ENCODE assay signal across 8 cellular contexts in the genomic region with DNA sequence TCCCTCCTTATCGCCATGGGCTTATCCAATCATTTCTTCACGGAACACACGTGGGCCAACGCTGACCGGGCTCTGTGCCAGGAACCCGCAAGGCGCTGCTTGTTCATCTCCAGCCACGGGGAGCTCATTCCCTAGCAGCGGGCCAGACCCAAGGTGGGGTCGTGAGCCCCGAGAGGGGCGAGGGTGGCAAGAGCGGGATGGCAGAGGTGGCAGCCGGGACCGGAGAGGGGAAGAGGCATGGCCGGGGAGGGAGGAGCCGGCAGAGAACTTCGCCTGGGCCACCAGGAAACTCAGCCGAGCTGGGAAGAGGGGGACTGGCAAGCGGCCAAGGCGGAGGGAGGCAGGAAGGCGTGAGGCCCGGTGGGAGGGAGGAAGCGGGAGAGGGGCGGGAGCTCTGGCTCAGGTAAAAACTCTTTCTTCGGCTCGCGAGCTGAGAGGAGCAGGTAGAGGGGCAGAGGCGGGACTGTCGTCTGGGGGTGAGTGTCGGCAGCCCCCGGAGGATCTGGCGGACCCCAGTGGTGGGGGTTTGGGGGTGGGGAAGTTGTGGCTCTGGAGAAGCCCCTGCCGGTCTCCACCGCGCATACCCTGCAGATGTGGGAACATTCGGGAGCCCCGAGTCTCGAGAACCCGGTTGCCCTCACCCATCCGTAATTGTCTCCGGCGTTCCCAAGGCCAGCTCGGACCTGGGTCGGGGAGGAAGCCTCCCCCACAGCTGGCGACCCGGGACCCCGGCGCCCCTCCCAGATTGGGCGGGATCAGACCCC. TPM values are rescaled to one million over a fixed set of nuclear protein-coding genes. Genes with fewer than 3 reads are reported as not detected.
DNase-seq lines count a peak whose midpoint lies in the region; ATAC-seq and TF ChIP-seq lines count a peak whose summit lies in the region.

A gene with protein sequence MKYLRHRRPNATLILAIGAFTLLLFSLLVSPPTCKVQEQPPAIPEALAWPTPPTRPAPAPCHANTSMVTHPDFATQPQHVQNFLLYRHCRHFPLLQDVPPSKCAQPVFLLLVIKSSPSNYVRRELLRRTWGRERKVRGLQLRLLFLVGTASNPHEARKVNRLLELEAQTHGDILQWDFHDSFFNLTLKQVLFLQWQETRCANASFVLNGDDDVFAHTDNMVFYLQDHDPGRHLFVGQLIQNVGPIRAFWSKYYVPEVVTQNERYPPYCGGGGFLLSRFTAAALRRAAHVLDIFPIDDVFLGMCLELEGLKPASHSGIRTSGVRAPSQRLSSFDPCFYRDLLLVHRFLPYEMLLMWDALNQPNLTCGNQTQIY (plus strand): TSS at position 408 of the 764 bp plus-strand sequence. CDS start 12,670 bp downstream, outside the sequence.

- H3K4me3 ChIP-seq in NT2/D1 (ENCODE audit: insufficient read length, low read depth) (peak within 1 kb of the TSS; percentile 64), endodermal cell (ENCODE audit: low read length) (peak within 1 kb of the TSS; percentile 66)

- peak within 1 kb of the TSS; percentile 76 for H3K9ac ChIP-seq in NT2/D1 (ENCODE audit: insufficient read length, low read depth)
- no peak within 1 kb of the TSS for H3K9ac ChIP-seq in endodermal cell (ENCODE audit: extremely low read depth, low read length, poor library complexity, severe bottlenecking)

- H3K9me3 Mint-ChIP-seq in activated CD4-positive, alpha-beta T cell treated with anti-CD3 and anti-CD28 coated beads for 36 hours (ENCODE audit: low read depth) = no peaks in the 10 kb centered on the region
- no peaks in the 10 kb centered on the region for H3K9me3 Mint-ChIP-seq in endodermal cell

- peaks cover 26% of the 10 kb centered on the region for H3K27me3 ChIP-seq in NT2/D1 (ENCODE audit: insufficient read depth, insufficient read length)
- H3K27me3 ChIP-seq in endodermal cell (ENCODE audit: control insufficient read depth, insufficient read depth, low read length, poor library complexity, severe bottlenecking) = peaks cover 23% of the 10 kb centered on the region

- peak within 1 kb of the TSS; percentile 19 for H3K27ac Mint-ChIP-seq in activated CD4-positive, alpha-beta T cell treated with anti-CD3 and anti-CD28 coated beads for 36 hours
- H3K27ac Mint-ChIP-seq in endodermal cell = no peak within 1 kb of the TSS

- CTCF ChIA-PET in activated CD4-positive, alpha-beta T cell treated with anti-CD3 and anti-CD28 coated beads for 36 hours (lab: Charles Lee) = interaction anchor here (0.6 to 1.4 kb wide), 6 partner anchors 10 to 575 kb away, joined by 3 to 5 read pairs (median 4); a partner anchor contains a TSS

- H3K4me3 Mint-ChIP-seq in activated CD4-positive, alpha-beta T cell treated with anti-CD3 and anti-CD28 coated beads for 36 hours = peak within 1 kb of the TSS; percentile 60
- H3K4me3 Mint-ChIP-seq in endodermal cell = peak within 1 kb of the TSS; percentile 64

- no peak for ATAC-seq in activated CD4-positive, alpha-beta T cell treated with anti-CD3 and anti-CD28 coated beads for 36 hours
- no peak for ATAC-seq in GM19455 (IDR thresholded peaks at IDR 0.05; ENCODE audit: unreplicated experiment)

- no peaks in the 10 kb centered on the region for H3K36me3 ChIP-seq in NT2/D1 (ENCODE audit: insufficient read depth, insufficient read length, low read length)
- H3K36me3 ChIP-seq in endodermal cell (ENCODE audit: control insufficient read depth, insufficient read depth, low read length) = no peaks in the 10 kb centered on the region

- H3K4me1 ChIP-seq in NT2/D1 (ENCODE audit: insufficient read depth, insufficient read length) = no peaks in the 10 kb centered on the region
- no peaks in the 10 kb centered on the region for H3K4me1 ChIP-seq in endodermal cell (ENCODE audit: control insufficient read depth, insufficient read depth, low read length)

- WGBS in endodermal cell (ENCODE audit: insufficient coverage in 1 of 2, insufficient read length in 1 of 2), 2 experiments = 22 to 34% methylated on average over 17 to 50 of the region's 50 CpGs

- H3K27ac ChIP-seq in endodermal cell (ENCODE audit: low read depth, low read length) = no peak within 1 kb of the TSS

- H3K4me1 Mint-ChIP-seq in activated CD4-positive, alpha-beta T cell treated with anti-CD3 and anti-CD28 coated beads for 36 hours = peaks cover 57% of the 10 kb centered on the region
- H3K4me1 Mint-ChIP-seq in endodermal cell = no peaks in the 10 kb centered on the region

- DNase-seq in activated CD4-positive, alpha-beta T cell treated with anti-CD3 and anti-CD28 coated beads for 36 hours = peak; percentile 56
- no peak for DNase-seq in activated CD4-positive, alpha-beta T cell treated with anti-CD3 and anti-CD28 coated beads, Interleukin-2, amount 50 U/mL, for 4 hours
- DNase-seq in NT2/D1 (ENCODE audit: low read depth, low spot score) = no peak
- peak; percentile 90 for DNase-seq in endodermal cell
- peak; percentile 29 for DNase-seq in renal cortical epithelial cell (ENCODE audit: low read depth)
- no peak for DNase-seq in 8988T
- DNase-seq in globus pallidus (ENCODE audit: low spot score) = no peak

- no peak for TF ChIP-seq CTCF in endodermal cell (conservative IDR thresholded peaks at IDR 0.05)

- POLR2A ChIA-PET in activated CD4-positive, alpha-beta T cell treated with anti-CD3 and anti-CD28 coated beads for 36 hours (lab: Charles Lee) = interaction anchor here (0.7 kb wide), 1 partner anchor 12 kb away, joined by 8 read pairs; no protein-coding TSS in a partner anchor

- no peaks in the 10 kb centered on the region for H3K27me3 Mint-ChIP-seq in activated CD4-positive, alpha-beta T cell treated with anti-CD3 and anti-CD28 coated beads for 36 hours
- H3K27me3 Mint-ChIP-seq in endodermal cell (ENCODE audit: insufficient read depth) = peaks cover 29% of the 10 kb centered on the region

- H3K9me3 ChIP-seq in NT2/D1 (ENCODE audit: insufficient read depth, low read length) (no peaks in the 10 kb centered on the region), endodermal cell (ENCODE audit: control insufficient read depth, low read length) (no peaks in the 10 kb centered on the region)

- intact Hi-C loops in activated CD4-positive, alpha-beta T cell treated with anti-CD3 and anti-CD28 coated beads for 36 hours (cut with DNase I, micrococcal nuclease) = loop anchor here (5.0 kb wide), 2 partner anchors 62 to 137 kb away; a partner anchor contains a TSS

- H3K36me3 Mint-ChIP-seq in activated CD4-positive, alpha-beta T cell treated with anti-CD3 and anti-CD28 coated beads for 36 hours (ENCODE audit: low read depth) = no peaks in the 10 kb centered on the region
- no peaks in the 10 kb centered on the region for H3K36me3 Mint-ChIP-seq in endodermal cell (ENCODE audit: low read depth)

RNA-seq across cellular contexts. Expression of the gene that starts here (rescaled TPM):
- total RNA-seq in activated CD4-positive, alpha-beta T cell treated with anti-CD3 and anti-CD28 coated beads for 36 hours = under 1 TPM; 0.75 to 0.95 TPM
- 1 to 10 TPM in 1 of 2 donors, under 1 TPM in 1; 0.70 to 1.2 TPM for total RNA-seq in endodermal cell
- 0.18 TPM for polyA plus RNA-seq in endodermal cell (2013, experiment 1 of 2)
- not detected for polyA plus RNA-seq in endodermal cell (2013, experiment 2 of 2)
- 0.80 and 6.8 TPM in 2 replicates for total RNA-seq in renal cortical epithelial cell

Comparison
In these comparisons a context has a peak if more than half of its experiments do, and no peak if none do; other contexts are left out.
1. Peak in DNase-seq in activated CD4-positive, alpha-beta T cell treated with anti-CD3 and anti-CD28 coated beads for 36 hours; RNA of the gene not detected or under 1 TPM.
2. DNase-seq: peak in endodermal cell (single experiment) and renal cortical epithelial cell (single experiment); none in activated CD4-positive, alpha-beta T cell treated with anti-CD3 and anti-CD28 coated beads, Interleukin-2, amount 50 U/mL, for 4 hours (0 of 2), NT2/D1 (single experiment), 8988T (single experiment) and globus pallidus (single experiment).